In genomic region chr10:60148266-60148840, GRCh38 we compare ENCODE assay signal across 11 cellular contexts.
DNase-seq lines count a peak whose midpoint lies in the region; ATAC-seq, FAIRE-seq and TF ChIP-seq lines count a peak whose summit lies in the region.
"Had no signal": no experiment of that assay in that cellular context is flagged by ENCODE, and none has a peak within 500 bp of the region (broad histone marks: within the 10 kb centered on the region; RNA-seq: fewer than 3 reads in every experiment).

No MANE protein-coding gene starts in this region.

- no peak for FAIRE-seq in urothelium cell line (lab: Jason Lieb, UNC)

- H3K27me3 Mint-ChIP-seq in CD4-positive, alpha-beta memory T cell: no peaks in the 10 kb centered on the region

- peak overlapping the region in 1 of 7 donors; percentile 55 for H3K27ac Mint-ChIP-seq in CD4-positive, alpha-beta memory T cell

- peaks cover 0 to 11% (median 4%) of the 10 kb centered on the region in 4 donors for H3K4me1 Mint-ChIP-seq in CD4-positive, alpha-beta memory T cell

- H3K27me3 ChIP-seq in heart left ventricle: no peaks in the 10 kb centered on the region
- no peaks in the 10 kb centered on the region for H3K27me3 ChIP-seq in CD4-positive, alpha-beta memory T cell (ENCODE audit: insufficient read depth, low read length)

- ATAC-seq in heart left ventricle (peak in 2 of 4 donors; percentile 58 to 72), Right ventricle myocardium inferior (no peak), GM18502 (IDR thresholded peaks at IDR 0.05; ENCODE audit: poor library complexity, unreplicated experiment) (no peak)

- peak overlapping the region in 7 of 12 donors; percentile 2 to 61 (median 15) for H3K27ac ChIP-seq in heart left ventricle
- no peak overlapping the region for H3K27ac ChIP-seq in CD4-positive, alpha-beta memory T cell (ENCODE audit: low read depth, low read length)

- TF ChIP-seq CTCF in heart left ventricle (IDR thresholded peaks at IDR 0.05): no peak

- peaks cover 0 to 18% (median 0%) of the 10 kb centered on the region in 9 donors for H3K36me3 ChIP-seq in heart left ventricle
- no peaks in the 10 kb centered on the region for H3K36me3 ChIP-seq in CD4-positive, alpha-beta memory T cell (ENCODE audit: insufficient read depth, low read length)

- H3K4me1 ChIP-seq in heart left ventricle: peaks cover 0 to 26% (median 14%) of the 10 kb centered on the region in 12 donors
- no peaks in the 10 kb centered on the region for H3K4me1 ChIP-seq in CD4-positive, alpha-beta memory T cell (ENCODE audit: insufficient read depth, low read length)

- H3K9me3 ChIP-seq in heart left ventricle: no peaks in the 10 kb centered on the region
- no peaks in the 10 kb centered on the region for H3K9me3 ChIP-seq in CD4-positive, alpha-beta memory T cell (ENCODE audit: control insufficient read depth in 1 of 2, low read length in 2 of 2)

- POLR2A ChIA-PET in CD4-positive, alpha-beta memory T cell (lab: Charles Lee; ENCODE audit: partially characterized antibody): no interaction called here

- DNase-seq in heart left ventricle: no peak
- DNase-seq in Right ventricle myocardium inferior (ENCODE audit: missing footprints): no peak
- peak; percentile 40 for DNase-seq in brain pericyte (ENCODE audit: low read depth, low spot score)
- DNase-seq in kidney tubule cell (ENCODE audit: low spot score): peak; percentile 91
- peak; percentile 44 for DNase-seq in urothelium cell line (ENCODE audit: low spot score)
- DNase-seq in CD4-positive, alpha-beta memory T cell: no peak
- DNase-seq in NCI-H345 (lab: John Stamatoyannopoulos, UW): no peak
- DNase-seq: activated CD4-positive, CD25-positive, alpha-beta regulatory T cell treated with anti-CD3 and anti-CD28 coated beads, Interleukin-2, amount 50 U/mL, for 72 hours; islet precursor cell; stimulated activated CD4-positive, alpha-beta T cell treated with anti-CD3 and anti-CD28 coated beads, Interleukin-15, amount 100 ng/mL, for 24 hours had no signal

- CTCF ChIA-PET in CD4-positive, alpha-beta memory T cell (lab: Charles Lee; ENCODE audit: partially characterized antibody): no interaction called here

- no peak overlapping the region for H3K4me3 Mint-ChIP-seq in CD4-positive, alpha-beta memory T cell

- peaks cover 17 to 59% of the 10 kb centered on the region in 2 donors for H3K36me3 Mint-ChIP-seq in CD4-positive, alpha-beta memory T cell

- no peak overlapping the region for H3K4me3 ChIP-seq in heart left ventricle
- H3K4me3 ChIP-seq in CD4-positive, alpha-beta memory T cell (ENCODE audit: low read length in 2 of 2): no peak overlapping the region

- H3K9me3 Mint-ChIP-seq in CD4-positive, alpha-beta memory T cell: peaks cover 0 to 3% (median 0%) of the 10 kb centered on the region in 8 donors

- no peak for TF ChIP-seq POLR2A in heart left ventricle (IDR thresholded peaks at IDR 0.05)

- intact Hi-C loops in heart left ventricle (cut with DNase I) (loop anchor here in 1 of 10 donors (2.0 kb wide), 1 partner anchor 38 kb away; no protein-coding TSS in a partner anchor), Right ventricle myocardium inferior (cut with DNase I) (no loop called here)
- intact Hi-C loops in CD4-positive, alpha-beta memory T cell (cut with micrococcal nuclease): no loop called here

Comparison
In these comparisons a context has a peak if more than half of its experiments do, and no peak if none do; other contexts are left out.
1. DNase-seq: peak in brain pericyte (single experiment), kidney tubule cell (single experiment) and urothelium cell line (single experiment); none in heart left ventricle (0 of 5), Right ventricle myocardium inferior (single experiment), CD4-positive, alpha-beta memory T cell (0 of 5) and NCI-H345 (single experiment).